Comparison of ENCODE assay signal across 8 cellular contexts in the genomic region with DNA sequence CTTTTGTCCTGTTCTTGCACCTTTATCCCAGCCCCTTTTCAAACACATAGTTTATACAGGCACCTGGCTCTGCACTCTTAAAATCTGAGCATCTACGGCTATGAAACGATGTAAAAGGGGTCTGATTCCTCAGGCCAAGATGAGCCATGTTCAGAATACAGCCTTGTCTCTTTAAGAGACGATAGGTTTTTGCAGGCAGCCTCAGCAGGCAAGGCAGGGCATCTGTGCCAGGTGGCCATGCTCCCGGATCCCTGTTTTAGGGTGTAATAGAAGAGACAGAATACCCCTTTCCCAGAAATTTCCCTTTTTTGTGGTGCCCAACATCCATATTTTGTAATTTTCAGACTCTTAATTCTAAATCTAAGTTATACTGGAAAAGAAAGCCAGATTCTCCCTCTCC.
"Had no signal": no experiment of that assay in that cellular context is flagged by ENCODE, and none has a peak within 500 bp of the region (broad histone marks: within the 10 kb centered on the region; RNA-seq: fewer than 3 reads in every experiment).

No MANE protein-coding gene starts in this region.

- H3K4me3 ChIP-seq: body of pancreas, hepatocyte, skin epidermis, thyroid gland, uterus had no signal

- H3K4me1 ChIP-seq: body of pancreas, thyroid gland, uterus had no signal

- H3K9me3 ChIP-seq: body of pancreas, thyroid gland, uterus had no signal

- H3K27ac ChIP-seq: body of pancreas, skin epidermis, thyroid gland, uterus had no signal

- DNase-seq: amniotic stem cell, body of pancreas, kidney glomerular epithelial cell, midbrain, thyroid gland, uterus had no signal

- H3K27me3 ChIP-seq: body of pancreas, hepatocyte, thyroid gland, uterus had no signal

- H3K36me3 ChIP-seq: thyroid gland, uterus had no signal
